ENCODE assay signal across 1 cellular context in the genomic region with DNA sequence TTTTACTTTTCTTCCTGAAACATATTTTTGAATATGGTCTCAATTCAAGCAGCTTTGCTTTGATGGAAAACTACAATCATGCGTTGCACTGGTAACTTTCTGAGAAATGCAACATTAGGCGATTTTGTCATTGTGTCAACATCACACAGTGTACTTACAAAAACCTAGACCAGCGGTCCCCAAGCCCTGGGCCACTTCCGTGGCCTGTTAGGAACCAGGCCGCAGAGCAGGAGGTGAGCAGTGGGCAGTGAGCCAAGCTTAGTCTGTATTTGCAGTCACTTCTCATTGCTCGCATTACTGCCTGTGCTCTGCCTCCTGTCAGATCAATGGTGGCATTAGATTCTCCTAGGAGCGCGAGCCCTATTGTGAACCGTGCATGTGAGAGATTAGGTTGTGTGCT.
TF ChIP-seq lines count a peak whose summit lies in the region.

No MANE protein-coding gene starts in this region.

TF ChIP-seq in H1, 55 proteins besides CTCF, POLR2A, EP300 and RAD21 (continued from another document):
- TF ChIP-seq RXRA (IDR thresholded peaks at IDR 0.05; ENCODE audit: insufficient read depth, low read depth, low read length) = no peak
- TF ChIP-seq NANOG (IDR thresholded peaks at IDR 0.05; ENCODE audit: insufficient read depth, low read depth, low read length, poor library complexity, severe bottlenecking) = no peak
- no peak for TF ChIP-seq SUZ12 (IDR thresholded peaks at IDR 0.05; ENCODE audit: low read length)
- TF ChIP-seq SRF (IDR thresholded peaks at IDR 0.05; ENCODE audit: low read depth, low read length) = no peak
- no peak for TF ChIP-seq CREB1 (IDR thresholded peaks at IDR 0.05)
- TF ChIP-seq JUND (IDR thresholded peaks at IDR 0.05; ENCODE audit: low read length) = no peak
